23 cellular contexts compared by ENCODE assay signal in the genomic region with DNA sequence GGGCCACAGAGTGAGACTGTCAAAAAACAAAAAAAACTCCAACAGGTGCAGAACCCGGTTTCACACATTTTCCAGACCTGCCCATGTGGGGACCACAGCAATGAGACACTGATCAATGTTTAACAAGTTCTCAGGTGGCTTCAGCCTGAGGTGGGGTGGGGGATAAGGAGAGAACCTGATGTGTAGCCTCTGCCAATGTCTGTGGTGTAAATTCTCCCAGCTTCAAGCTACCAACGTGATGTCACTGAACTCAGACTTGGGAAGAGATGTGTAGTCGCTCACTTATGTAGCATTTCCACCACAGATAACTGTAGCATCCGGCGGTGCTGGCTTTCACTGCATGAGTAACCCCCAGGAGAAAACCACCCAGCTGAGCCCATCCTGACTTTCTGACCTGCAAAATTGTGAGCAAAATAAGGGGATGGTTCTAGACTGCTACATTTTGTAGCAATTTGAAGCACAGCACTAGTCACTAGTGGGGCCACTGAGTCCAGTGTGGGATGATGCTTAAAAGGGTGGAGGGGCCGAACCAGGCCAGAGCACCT.
"Had no signal": no experiment of that assay in that cellular context is flagged by ENCODE, and none has a peak within 500 bp of the region (broad histone marks: within the 10 kb centered on the region; RNA-seq: fewer than 3 reads in every experiment).

No MANE protein-coding gene starts in this region.

- H3K4me1 Mint-ChIP-seq: immature natural killer cell; natural killer cell; stimulated activated naive CD8-positive, alpha-beta T cell treated with anti-CD3 and anti-CD28 coated beads, Interleukin-15, amount 100 ng/mL, for 72 hours had no signal

- H3K27ac ChIP-seq: esophagus muscularis mucosa, gastrocnemius medialis, left lung, lower lobe of right lung, pancreas, prostate gland, upper lobe of left lung, vagina had no signal

- H3K9me3 ChIP-seq: gastrocnemius medialis, pancreas, prostate gland, thoracic aorta, vagina had no signal

- ATAC-seq: left lung; lower lobe of right lung; natural killer cell; pancreas; stimulated activated naive B cell treated with anti-CD40 and anti-IgM and Interleukin-4, amounts not matched to agents 10 μg/mL and 1 μg/mL and 100 μg/mL, for 72 hours; stimulated activated naive CD8-positive, alpha-beta T cell treated with anti-CD3 and anti-CD28 coated beads, Interleukin-15, amount 100 ng/mL, for 72 hours had no signal

- H3K4me1 ChIP-seq: lower lobe of right lung, pancreas, prostate gland, vagina had no signal

- H3K36me3 ChIP-seq: gastrocnemius medialis, left lung, lower lobe of right lung, pancreas, prostate gland, sigmoid colon, vagina had no signal

- H3K9me3 Mint-ChIP-seq: natural killer cell had no signal

- H3K36me3 Mint-ChIP-seq: natural killer cell had no signal

- H3K4me3 ChIP-seq: esophagus muscularis mucosa, gastrocnemius medialis, left lung, lower lobe of right lung, pancreas, prostate gland, sigmoid colon, skin epidermis, thoracic aorta, upper lobe of left lung, vagina had no signal

- DNase-seq: effector memory CD4-positive, alpha-beta T cell; gastrocnemius medialis; immature natural killer cell; left lung; lower lobe of right lung; natural killer cell; nucleus accumbens; pancreas; sigmoid colon; stimulated activated CD4-positive, alpha-beta T cell treated with anti-CD3 and anti-CD28 coated beads, Interleukin-2, amount 100 ng/mL, for 24 hours; stimulated activated CD4-positive, alpha-beta T cell treated with anti-CD3 and anti-CD28 coated beads, Interleukin-4, amount 100 ng/mL, for 4 hours; stimulated activated naive B cell treated with anti-CD40 and anti-IgM and Interleukin-4, amounts not matched to agents 10 μg/mL and 1 μg/mL and 100 μg/mL, for 72 hours; stimulated activated naive CD8-positive, alpha-beta T cell treated with anti-CD3 and anti-CD28 coated beads, Interleukin-15, amount 100 ng/mL, for 72 hours; substantia nigra; upper lobe of left lung had no signal

- H3K27ac Mint-ChIP-seq: memory B cell; natural killer cell; stimulated activated naive B cell treated with anti-CD40 and anti-IgM and Interleukin-4, amounts not matched to agents 10 μg/mL and 1 μg/mL and 100 μg/mL, for 72 hours; stimulated activated naive CD8-positive, alpha-beta T cell treated with anti-CD3 and anti-CD28 coated beads, Interleukin-15, amount 100 ng/mL, for 72 hours had no signal

- H3K27me3 ChIP-seq: esophagus muscularis mucosa, gastrocnemius medialis, left lung, pancreas, sigmoid colon, upper lobe of left lung, vagina had no signal

- H3K4me3 Mint-ChIP-seq: immature natural killer cell; memory B cell; mesothelial cell of epicardium; natural killer cell; neural crest cell; stimulated activated naive B cell treated with anti-CD40 and anti-IgM and Interleukin-4, amounts not matched to agents 10 μg/mL and 1 μg/mL and 100 μg/mL, for 72 hours; stimulated activated naive CD8-positive, alpha-beta T cell treated with anti-CD3 and anti-CD28 coated beads, Interleukin-15, amount 100 ng/mL, for 72 hours had no signal
